Comparison of ENCODE assay signal across 8 cellular contexts in genomic region chr5:141223112-141223783, GRCh38. TPM values are rescaled to one million over a fixed set of nuclear protein-coding genes. Genes with fewer than 3 reads are reported as not detected.
DNase-seq lines count a peak whose midpoint lies in the region; ATAC-seq and TF ChIP-seq lines count a peak whose summit lies in the region.

PCDHB14 (plus strand) TSS chr5:141223343; CDS start chr5:141223506, 163 bp downstream.

- H2BK5ac ChIP-seq in IMR-90 (ENCODE audit: low read depth, low read length, poor library complexity, severe bottlenecking), result no peak within 1 kb of the TSS

- peaks cover 12 to 35% of the 10 kb centered on the region in 2 donors for H3K27me3 Mint-ChIP-seq in natural killer cell treated with Interleukin-12 subunit alpha and Interleukin-12 subunit beta and Interleukin-15 and Interleukin-18, amount 100 ng/mL, for 72 hours

- no peak within 1 kb of the TSS for H3K14ac ChIP-seq in IMR-90 (replicated peaks; ENCODE audit: low read depth, low read length)

- H3K27ac Mint-ChIP-seq in natural killer cell treated with Interleukin-12 subunit alpha and Interleukin-12 subunit beta and Interleukin-15 and Interleukin-18, amount 100 ng/mL, for 72 hours, result no peak within 1 kb of the TSS
- no peak within 1 kb of the TSS for H3K27ac Mint-ChIP-seq in activated naive CD4-positive, alpha-beta T cell treated with anti-CD3 and anti-CD28 coated beads, Interleukin-2, amount 50 U/mL, for 72 hours

- H3K4me3 ChIP-seq in IMR-90 (ENCODE audit: insufficient read depth, low read depth, low read length), result peak within 1 kb of the TSS; percentile 48

- H2AK9ac ChIP-seq in IMR-90 (replicated peaks; ENCODE audit: low read depth, low read length, poor library complexity), result no peak within 1 kb of the TSS

- dilution Hi-C loops in IMR-90 (cut with HindIII; ENCODE audit: low sequenced_read_pairs, unreplicated experiment), result no loop called here

- no peaks in the 10 kb centered on the region for H3K36me3 ChIP-seq in IMR-90 (ENCODE audit: control insufficient read depth, insufficient read depth, low read length)

- H3K4ac ChIP-seq in IMR-90 (ENCODE audit: low read depth, low read length), result no peak within 1 kb of the TSS

- ATAC-seq in IMR-90 (ENCODE audit: low read depth), result peak; percentile 69
- no peak for ATAC-seq in natural killer cell treated with Interleukin-12 subunit alpha and Interleukin-12 subunit beta and Interleukin-15 and Interleukin-18, amount 100 ng/mL, for 72 hours
- no peak for ATAC-seq in activated naive CD4-positive, alpha-beta T cell treated with anti-CD3 and anti-CD28 coated beads, Interleukin-2, amount 50 U/mL, for 72 hours

- peak within 1 kb of the TSS; percentile 68; the same call in 1 of the 2 replicates for H3K9ac ChIP-seq in IMR-90 (ENCODE audit: low read depth, low read length)

- peak within 1 kb of the TSS; percentile 77 for H3K4me2 ChIP-seq in IMR-90 (ENCODE audit: low read depth, low read length)

- no peaks in the 10 kb centered on the region for H4K20me1 ChIP-seq in IMR-90 (ENCODE audit: insufficient read depth, low read length)

- H4K5ac ChIP-seq in IMR-90 (ENCODE audit: low read depth, low read length), result no peak within 1 kb of the TSS

- H3K36me3 Mint-ChIP-seq in natural killer cell treated with Interleukin-12 subunit alpha and Interleukin-12 subunit beta and Interleukin-15 and Interleukin-18, amount 100 ng/mL, for 72 hours, result peaks cover 11% of the 10 kb centered on the region
- peaks cover 18 to 46% of the 10 kb centered on the region in 2 donors for H3K36me3 Mint-ChIP-seq in activated naive CD4-positive, alpha-beta T cell treated with anti-CD3 and anti-CD28 coated beads, Interleukin-2, amount 50 U/mL, for 72 hours

- WGBS in IMR-90 (ENCODE audit: extremely low coverage in 2 of 2, insufficient read length in 1 of 2), 2 experiments, result 0% methylated on average over 1 of the region's 15 CpGs; no CpG with 5 or more reads in 1 of the 2 experiments

- no peak within 1 kb of the TSS for H3K27ac ChIP-seq in IMR-90 (ENCODE audit: insufficient read depth, low read length)

- no peak within 1 kb of the TSS for H2AFZ ChIP-seq in IMR-90 (replicated peaks; ENCODE audit: low read length, poor library complexity)

- no peak within 1 kb of the TSS for H4K8ac ChIP-seq in IMR-90 (ENCODE audit: low read depth in 2 of 2, low read length in 2 of 2)

- no peak within 1 kb of the TSS for H3K56ac ChIP-seq in IMR-90 (ENCODE audit: extremely low read depth, insufficient read depth, low read length)

- CTCF ChIA-PET in IMR-90 (lab: Yijun Ruan, JAX), result interaction anchor here (0.6 to 2.4 kb wide), 5 partner anchors 148 to 341 kb away, joined by 3 to 8 read pairs (median 4); no protein-coding TSS in a partner anchor

- H2BK15ac ChIP-seq in IMR-90 (ENCODE audit: low read depth, low read length), result no peak within 1 kb of the TSS

- DNase-seq in Caki2 (ENCODE audit: low read depth) (peak; percentile 34), IMR-90 (peak; percentile 20), SK-MEL-5 (ENCODE audit: low read depth, low spot score) (peak; percentile 62), hepatic stellate cell (ENCODE audit: low spot score) (peak; percentile 44), stromal cell of bone marrow (ENCODE audit: low read depth) (peak; percentile 17)
- DNase-seq in stimulated activated CD4-positive, alpha-beta T cell treated with anti-CD3 and anti-CD28 coated beads, Interleukin-2, amount 100 ng/mL, for 48 hours, result no peak
- DNase-seq in natural killer cell treated with Interleukin-12 subunit alpha and Interleukin-12 subunit beta and Interleukin-15 and Interleukin-18, amount 100 ng/mL, for 72 hours (ENCODE audit: low spot score), result no peak
- no peak for DNase-seq in activated naive CD4-positive, alpha-beta T cell treated with anti-CD3 and anti-CD28 coated beads, Interleukin-2, amount 50 U/mL, for 72 hours (ENCODE audit: low spot score in 2 of 2)

- H3K4me1 Mint-ChIP-seq in natural killer cell treated with Interleukin-12 subunit alpha and Interleukin-12 subunit beta and Interleukin-15 and Interleukin-18, amount 100 ng/mL, for 72 hours (ENCODE audit: low read depth in 2 of 2), result no peaks in the 10 kb centered on the region

- intact Hi-C loops in IMR-90 (cut with micrococcal nuclease), result loop anchor here (1.0 kb wide), 1 partner anchor 341 kb away; no protein-coding TSS in a partner anchor

- no peak within 1 kb of the TSS for H3K23ac ChIP-seq in IMR-90 (ENCODE audit: low read depth, low read length)

- no peak within 1 kb of the TSS for H2BK20ac ChIP-seq in IMR-90 (ENCODE audit: low read depth, low read length)

- no peak for TF ChIP-seq POLR2A in IMR-90 (IDR thresholded peaks at IDR 0.05; ENCODE audit: low read depth, low read length)

- peaks cover 22% of the 10 kb centered on the region for H3K9me3 ChIP-seq in IMR-90 (ENCODE audit: control insufficient read depth, insufficient read depth, low read length)

- POLR2A ChIA-PET in IMR-90 (lab: Charles Lee; ENCODE audit: unreplicated experiment), result no interaction called here

- H2BK120ac ChIP-seq in IMR-90 (ENCODE audit: low read depth, low read length), result no peak within 1 kb of the TSS

- H3K9me3 Mint-ChIP-seq in natural killer cell treated with Interleukin-12 subunit alpha and Interleukin-12 subunit beta and Interleukin-15 and Interleukin-18, amount 100 ng/mL, for 72 hours, result peaks cover 4% of the 10 kb centered on the region
- peaks cover 17 to 21% of the 10 kb centered on the region in 2 donors for H3K9me3 Mint-ChIP-seq in activated naive CD4-positive, alpha-beta T cell treated with anti-CD3 and anti-CD28 coated beads, Interleukin-2, amount 50 U/mL, for 72 hours

- H3K18ac ChIP-seq in IMR-90 (ENCODE audit: low read depth, low read length), result no peak within 1 kb of the TSS

- no peaks in the 10 kb centered on the region for H3K9me1 ChIP-seq in IMR-90 (ENCODE audit: insufficient read depth, low read length)

- no peaks in the 10 kb centered on the region for H3K27me3 ChIP-seq in IMR-90 (ENCODE audit: control insufficient read depth, insufficient read depth, low read length)

- peak; percentile 34 for TF ChIP-seq CTCF in IMR-90 (conservative IDR thresholded peaks at IDR 0.05; ENCODE audit: low read depth, low read length)

- peak; percentile 33 for TF ChIP-seq RAD21 in IMR-90 (IDR thresholded peaks at IDR 0.05; ENCODE audit: low read length)

- in situ Hi-C loops in Caki2 (cut with HindIII; ENCODE audit: low pct_unique_long_range_greater_than_20kb, low sequenced_read_pairs), result no loop called here
- in situ Hi-C loops in IMR-90 (cut with MboI; ENCODE audit: low sequenced_read_pairs), result no loop called here
- in situ Hi-C loops in SK-MEL-5 (cut with HindIII; ENCODE audit: low pct_unique_long_range_greater_than_20kb, low sequenced_read_pairs), result no loop called here

- no TSS peak for BruUV-seq in IMR-90 (replicated peaks; lab: Mats Ljungman, UMichigan)

- no peak within 1 kb of the TSS for H3K4me3 Mint-ChIP-seq in natural killer cell treated with Interleukin-12 subunit alpha and Interleukin-12 subunit beta and Interleukin-15 and Interleukin-18, amount 100 ng/mL, for 72 hours

- no peaks in the 10 kb centered on the region for H3K4me1 ChIP-seq in IMR-90 (ENCODE audit: control insufficient read depth, insufficient read depth, low read length)

- H3K79me1 ChIP-seq in IMR-90 (ENCODE audit: low read depth in 1 of 2, low read length in 2 of 2), result no peaks in the 10 kb centered on the region

- H2AK5ac ChIP-seq in IMR-90 (ENCODE audit: low read depth, low read length), result no peak within 1 kb of the TSS

- no peak within 1 kb of the TSS for H4K91ac ChIP-seq in IMR-90 (ENCODE audit: insufficient read depth, low read depth, low read length)

TF ChIP-seq in IMR-90, 13 proteins besides CTCF, POLR2A, EP300 and RAD21 (continues in another document):
- TF ChIP-seq USF2 (IDR thresholded peaks at IDR 0.05; ENCODE audit: low read depth, low read length) (no peak), MAZ (IDR thresholded peaks at IDR 0.05; ENCODE audit: borderline replicate concordance, low read depth, low read length) (no peak), SMC3 (IDR thresholded peaks at IDR 0.05; ENCODE audit: low read depth, low read length) (no peak), NFE2L2 (IDR thresholded peaks at IDR 0.05; ENCODE audit: low read depth, low read length) (no peak), RCOR1 (IDR thresholded peaks at IDR 0.05; ENCODE audit: insufficient replicate concordance, low read length) (no peak), MAFK (IDR thresholded peaks at IDR 0.05; ENCODE audit: low read depth, low read length) (no peak), ELK1 (IDR thresholded peaks at IDR 0.05; ENCODE audit: borderline replicate concordance, low read depth, low read length) (no peak), FOS (IDR thresholded peaks at IDR 0.05; ENCODE audit: low read depth, low read length) (no peak), RFX5 (IDR thresholded peaks at IDR 0.05; ENCODE audit: low read depth, low read length) (no peak), CEBPB (IDR thresholded peaks at IDR 0.05; ENCODE audit: low read depth, low read length) (no peak)

RNA-seq across cellular contexts. Expression of gene PCDHB14, which starts in this region (rescaled TPM):
- total RNA-seq in Caki2 (2014; rRNA removed; shearing (Covaris generic); ENCODE audit: low replicate concordance), result 0.29 and 7.7 TPM in 2 replicates
- 0.18 and 0.28 TPM in 2 replicates for total RNA-seq in IMR-90 (2012; rRNA removed)
- polyA plus RNA-seq in IMR-90 (2012; rRNA removed), result 0.36 and 0.39 TPM in 2 replicates
- polyA plus RNA-seq in IMR-90 (2012; cell fraction: cytosol; rRNA removed), result 0.38 and 0.63 TPM in 2 replicates
- polyA plus RNA-seq in IMR-90 (2012; cell fraction: nucleus; rRNA removed; ENCODE audit: low replicate concordance), result 0.96 and 1.2 TPM in 2 replicates
- total RNA-seq in SK-MEL-5 (2014; rRNA removed; shearing (Covaris generic)), result 0.24 and 0.40 TPM in 2 replicates
- 0.87 and 1.4 TPM in 2 replicates for polyA plus RNA-seq in SK-MEL-5 (2015; cell fraction: cytosol; rRNA removed)
- polyA plus RNA-seq in SK-MEL-5 (2015; cell fraction: nucleus; rRNA removed), result 1.3 and 3.7 TPM in 2 replicates
- total RNA-seq in natural killer cell treated with Interleukin-12 subunit alpha and Interleukin-12 subunit beta and Interleukin-15 and Interleukin-18, amount 100 ng/mL, for 72 hours, result not detected
- total RNA-seq in activated naive CD4-positive, alpha-beta T cell treated with anti-CD3 and anti-CD28 coated beads, Interleukin-2, amount 50 U/mL, for 72 hours, result not detected

Comparison
In these comparisons a context has a peak if more than half of its experiments do, and no peak if none do; other contexts are left out.
1. DNase-seq: peak in Caki2 (single experiment), IMR-90 (single experiment), SK-MEL-5 (single experiment), hepatic stellate cell (single experiment) and stromal cell of bone marrow (single experiment); none in stimulated activated CD4-positive, alpha-beta T cell treated with anti-CD3 and anti-CD28 coated beads, Interleukin-2, amount 100 ng/mL, for 48 hours (0 of 2), natural killer cell treated with Interleukin-12 subunit alpha and Interleukin-12 subunit beta and Interleukin-15 and Interleukin-18, amount 100 ng/mL, for 72 hours (single experiment) and activated naive CD4-positive, alpha-beta T cell treated with anti-CD3 and anti-CD28 coated beads, Interleukin-2, amount 50 U/mL, for 72 hours (0 of 2).